In the genomic region with DNA sequence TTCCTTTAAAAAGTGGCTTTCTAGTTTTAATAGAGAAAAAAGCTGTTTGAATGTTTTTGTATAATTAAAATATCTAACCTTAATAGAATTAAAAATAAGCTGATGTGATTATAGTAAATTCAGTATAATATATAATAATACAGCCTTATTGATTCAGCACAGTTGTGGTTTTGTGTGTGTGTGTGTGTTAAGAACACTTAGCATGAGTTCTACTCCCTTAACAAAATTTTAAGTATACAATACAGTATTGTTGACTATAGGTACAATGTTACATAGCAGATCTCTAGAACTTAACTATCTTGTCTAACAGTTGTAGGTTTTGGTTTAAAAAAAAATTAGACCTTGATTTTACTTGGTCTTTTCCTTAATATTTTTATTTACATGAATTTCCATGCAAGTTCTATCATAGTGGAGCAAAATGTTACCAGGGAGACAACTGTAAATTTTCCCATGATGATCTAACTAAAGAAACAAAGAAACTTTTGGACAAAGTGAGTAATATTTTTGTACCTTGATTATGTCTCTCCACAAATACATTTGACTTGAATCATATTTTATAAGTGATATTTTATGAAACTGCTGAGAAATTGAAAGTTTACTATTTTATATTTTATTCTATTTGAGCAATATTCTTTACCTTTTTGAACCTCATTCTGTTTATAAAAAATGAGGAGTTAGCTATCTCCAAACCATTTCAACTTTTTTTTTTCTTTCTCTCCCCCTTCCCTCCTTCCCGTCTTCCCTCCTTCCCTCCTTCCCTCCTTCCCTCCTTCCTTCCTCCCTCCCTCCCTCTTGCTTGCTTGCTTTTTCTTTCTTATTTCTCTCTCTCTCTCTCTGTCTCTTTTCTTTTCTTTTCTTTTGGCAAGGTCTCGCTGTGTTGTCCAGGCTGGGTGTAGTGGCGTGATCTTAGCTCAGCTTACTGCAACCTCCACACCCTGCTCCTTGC, we compare ENCODE assay signal across 27 cellular contexts. TPM values are rescaled to one million over a fixed set of nuclear protein-coding genes. Genes with fewer than 3 reads are reported as not detected.
A peak's percentile ranks its signal among the peaks of the same experiment; 100 is the strongest.
DNase-seq lines count a peak whose midpoint lies in the region; ATAC-seq, FAIRE-seq and TF ChIP-seq lines count a peak whose summit lies in the region.
"Had no signal": no experiment of that assay in that cellular context is flagged by ENCODE, and none has a peak within 500 bp of the region (broad histone marks: within the 10 kb centered on the region; RNA-seq: fewer than 3 reads in every experiment).

No MANE protein-coding gene starts in this region.

- CTCF ChIA-PET in HEK293 (lab: Yijun Ruan, JAX), result interaction anchor here (0.6 to 0.7 kb wide), 4 partner anchors 11 to 1087 kb away, joined by 3 to 4 read pairs (median 3); no protein-coding TSS in a partner anchor
- CTCF ChIA-PET in K562 (lab: Yijun Ruan, JAX; ENCODE audit: low intra/inter-chr PET ratio), result no interaction called here

- no TSS peak for BruUV-seq in K562 (replicated peaks; lab: Mats Ljungman, UMichigan)

- in situ Hi-C loops in K562 (cut with MboI), result no loop called here

- H3K79me2 ChIP-seq in K562 (ENCODE audit: control insufficient read depth, insufficient read depth, low read length), result no peaks in the 10 kb centered on the region
- H3K79me2 ChIP-seq: parathyroid adenoma had no signal

- no peaks in the 10 kb centered on the region for H3K36me3 ChIP-seq in HEK293 (ENCODE audit: control insufficient read depth in 2 of 2, insufficient read depth in 1 of 2, low read length in 2 of 2)
- H3K36me3 ChIP-seq in K562 (ENCODE audit: control insufficient read depth, insufficient read depth, low read length), result no peaks in the 10 kb centered on the region

- H3K27me3 ChIP-seq in K562 (ENCODE audit: control insufficient read depth in 2 of 2, insufficient read depth in 2 of 2, low read length in 2 of 2), result no peaks in the 10 kb centered on the region
- H3K27me3 ChIP-seq: right atrium auricular region, tibial nerve had no signal

- H3K27ac ChIP-seq in HEK293 (ENCODE audit: extremely low read depth, low read depth, low read length), result no peak overlapping the region
- no peak overlapping the region for H3K27ac ChIP-seq in K562 (ENCODE audit: extremely low read depth, low read depth, low read length)
- H3K27ac ChIP-seq: parathyroid adenoma, PC-9, right atrium auricular region, tibial nerve had no signal

- H3K27ac Mint-ChIP-seq in osteocyte (ENCODE audit: unreplicated experiment) (peak overlapping the region; percentile 56), CD14-positive monocyte (no peak overlapping the region)
- H3K27ac Mint-ChIP-seq: activated CD4-positive, alpha-beta T cell treated with anti-CD3 and anti-CD28 coated beads for 36 hours; activated naive CD8-positive, alpha-beta T cell treated with anti-CD3 and anti-CD28 coated beads, Interleukin-2, amount 50 U/mL, for 24 hours; CD4-positive, CD25-positive, alpha-beta regulatory T cell had no signal

- H3K4me1 ChIP-seq in HEK293 (ENCODE audit: control insufficient read depth, insufficient read depth, low read length) (peaks cover 8% of the 10 kb centered on the region), K562 (replicated peaks in 1 of 2; ENCODE audit: control insufficient read depth in 2 of 2, insufficient read depth in 2 of 2, low read length in 2 of 2) (no peaks in the 10 kb centered on the region)
- H3K4me1 ChIP-seq: parathyroid adenoma, right atrium auricular region, tibial nerve had no signal

- intact Hi-C loops in K562 (cut with micrococcal nuclease), result no loop called here
- intact Hi-C loops in CD14-positive monocyte (cut with micrococcal nuclease), result no loop called here

- ATAC-seq in K562 (no peak), GM21423 (IDR thresholded peaks at IDR 0.05; ENCODE audit: unreplicated experiment) (no peak), GM21786 (IDR thresholded peaks at IDR 0.05; ENCODE audit: unreplicated experiment) (no peak)
- ATAC-seq: activated CD4-positive, alpha-beta T cell treated with anti-CD3 and anti-CD28 coated beads for 36 hours; activated naive CD8-positive, alpha-beta T cell treated with anti-CD3 and anti-CD28 coated beads, Interleukin-2, amount 50 U/mL, for 24 hours; HCT116; left lobe of liver; naive thymus-derived CD8-positive, alpha-beta T cell; stimulated activated naive CD8-positive, alpha-beta T cell treated with anti-CD3 and anti-CD28 coated beads, Interleukin-15, amount 100 ng/mL, for 72 hours had no signal

- TF ChIP-seq POLR2A in K562 (conservative IDR thresholded peaks at IDR 0.05), result no peak

- H3K4me3 ChIP-seq in HEK293 (ENCODE audit: low read depth, low read length) (no peak overlapping the region), K562 (no peak overlapping the region), fibroblast of the aortic adventitia (ENCODE audit: low read depth, low read length) (no peak overlapping the region)
- H3K4me3 ChIP-seq: PC-9, right atrium auricular region, tibial nerve had no signal

- H3K9me3 Mint-ChIP-seq in osteocyte (ENCODE audit: unreplicated experiment), result no peaks in the 10 kb centered on the region
- H3K9me3 Mint-ChIP-seq in CD14-positive monocyte, result peaks cover 0 to 2% (median 0%) of the 10 kb centered on the region in 7 donors
- H3K9me3 Mint-ChIP-seq: activated naive CD8-positive, alpha-beta T cell treated with anti-CD3 and anti-CD28 coated beads, Interleukin-2, amount 50 U/mL, for 24 hours; CD4-positive, CD25-positive, alpha-beta regulatory T cell; naive thymus-derived CD8-positive, alpha-beta T cell; stimulated activated naive CD8-positive, alpha-beta T cell treated with anti-CD3 and anti-CD28 coated beads, Interleukin-15, amount 100 ng/mL, for 72 hours had no signal

- H3K4me1 Mint-ChIP-seq in osteocyte (ENCODE audit: unreplicated experiment) (peaks cover 26% of the 10 kb centered on the region), CD14-positive monocyte (no peaks in the 10 kb centered on the region)
- H3K4me1 Mint-ChIP-seq: activated CD4-positive, alpha-beta T cell treated with anti-CD3 and anti-CD28 coated beads for 36 hours; activated naive CD8-positive, alpha-beta T cell treated with anti-CD3 and anti-CD28 coated beads, Interleukin-2, amount 50 U/mL, for 24 hours; CD4-positive, CD25-positive, alpha-beta regulatory T cell; naive thymus-derived CD8-positive, alpha-beta T cell; stimulated activated naive CD8-positive, alpha-beta T cell treated with anti-CD3 and anti-CD28 coated beads, Interleukin-15, amount 100 ng/mL, for 72 hours had no signal

- no peak for TF ChIP-seq EP300 in K562 (IDR thresholded peaks at IDR 0.05; ENCODE audit: low read length)

- no peak for TF ChIP-seq RAD21 in K562 (CRISPR knock-in tag; conservative IDR thresholded peaks at IDR 0.05 in 1 of 2, IDR thresholded peaks at IDR 0.05 in 1 of 2)

- H3K27me3 Mint-ChIP-seq in osteocyte (ENCODE audit: unreplicated experiment) (no peaks in the 10 kb centered on the region), CD14-positive monocyte (ENCODE audit: low read depth in 3 of 3) (no peaks in the 10 kb centered on the region)
- H3K27me3 Mint-ChIP-seq: activated CD4-positive, alpha-beta T cell treated with anti-CD3 and anti-CD28 coated beads for 36 hours; activated naive CD8-positive, alpha-beta T cell treated with anti-CD3 and anti-CD28 coated beads, Interleukin-2, amount 50 U/mL, for 24 hours; CD4-positive, CD25-positive, alpha-beta regulatory T cell; naive thymus-derived CD8-positive, alpha-beta T cell; stimulated activated naive CD8-positive, alpha-beta T cell treated with anti-CD3 and anti-CD28 coated beads, Interleukin-15, amount 100 ng/mL, for 72 hours had no signal

- no peak overlapping the region for H3K4me3 Mint-ChIP-seq in osteocyte (ENCODE audit: unreplicated experiment)
- H3K4me3 Mint-ChIP-seq in CD14-positive monocyte, result no peak overlapping the region
- H3K4me3 Mint-ChIP-seq: activated CD4-positive, alpha-beta T cell treated with anti-CD3 and anti-CD28 coated beads for 36 hours; activated naive CD8-positive, alpha-beta T cell treated with anti-CD3 and anti-CD28 coated beads, Interleukin-2, amount 50 U/mL, for 24 hours; CD4-positive, CD25-positive, alpha-beta regulatory T cell; naive thymus-derived CD8-positive, alpha-beta T cell; stimulated activated naive CD8-positive, alpha-beta T cell treated with anti-CD3 and anti-CD28 coated beads, Interleukin-15, amount 100 ng/mL, for 72 hours had no signal

- no peak for DNase-seq in K562 (ENCODE audit: extremely low read depth in 1 of 4, low spot score in 3 of 4)
- peak; percentile 58 for DNase-seq in fibroblast of the aortic adventitia (ENCODE audit: low read depth)
- DNase-seq in osteocyte (ENCODE audit: extremely low spot score, unreplicated experiment), result no peak
- DNase-seq in CD14-positive monocyte (ENCODE audit: low spot score), result no peak
- DNase-seq in NCI-H128 (lab: John Stamatoyannopoulos, UW; ENCODE audit: unreplicated experiment), result no peak
- DNase-seq: activated CD4-positive, alpha-beta T cell treated with anti-CD3 and anti-CD28 coated beads for 36 hours; activated gamma-delta T cell treated with Interleukin-2 at 50 U/mL for 16 hours; activated naive CD8-positive, alpha-beta T cell treated with anti-CD3 and anti-CD28 coated beads, Interleukin-2, amount 50 U/mL, for 24 hours; CD4-positive, CD25-positive, alpha-beta regulatory T cell; KBM-7; midbrain; naive thymus-derived CD8-positive, alpha-beta T cell; NCI-H1436 treated with DMSO at 0.1 percent for 48 hours; NCI-H2107; NCI-H524; NK-92 treated with Interleukin-12 subunit alpha and Interleukin-12 subunit beta, amount 100 ng/mL, for 24 hours; PC-9; stimulated activated naive CD8-positive, alpha-beta T cell treated with anti-CD3 and anti-CD28 coated beads, Interleukin-15, amount 100 ng/mL, for 72 hours; T-helper 1 cell had no signal

- WGBS in K562 (ENCODE audit: insufficient coverage, low coverage, missing lambda C conversion rate), result 22% methylated on average over 1 of the region's 3 CpGs

- H3K9ac ChIP-seq in K562 (ENCODE audit: insufficient read depth in 1 of 2, low read depth in 2 of 2, low read length in 2 of 2), result no peak overlapping the region
- H3K9ac ChIP-seq: parathyroid adenoma had no signal

- TF ChIP-seq CTCF in HEK293 (tag by site-specific recombination; IDR thresholded peaks at IDR 0.05) (no peak), K562 (IDR thresholded peaks at IDR 0.05 in 2 of 3, conservative IDR thresholded peaks at IDR 0.05 in 1 of 3; ENCODE audit: insufficient read depth in 2 of 3, low read depth in 1 of 3, low read length in 3 of 3) (no peak), fibroblast of the aortic adventitia (IDR thresholded peaks at IDR 0.05; ENCODE audit: insufficient read depth, low read length) (no peak), osteocyte (IDR thresholded peaks at IDR 0.05) (no peak), CD14-positive monocyte (IDR thresholded peaks at IDR 0.05) (no peak)

- POLR2A ChIA-PET in HEK293 (lab: Yijun Ruan, JAX) (no interaction called here), K562 (lab: Yijun Ruan, JAX) (interaction anchor here (0.6 to 1.4 kb wide), 3 partner anchors 7 to 709 kb away, joined by 3 read pairs; no protein-coding TSS in a partner anchor)

- peaks cover 21% of the 10 kb centered on the region for H3K36me3 Mint-ChIP-seq in osteocyte (ENCODE audit: unreplicated experiment)
- peaks cover 37 to 49% of the 10 kb centered on the region in 2 donors for H3K36me3 Mint-ChIP-seq in CD14-positive monocyte

- H3K9me3 ChIP-seq in HEK293 (ENCODE audit: control insufficient read depth, insufficient read depth, low read depth, low read length), result no peaks in the 10 kb centered on the region
- no peaks in the 10 kb centered on the region for H3K9me3 ChIP-seq in K562 (replicated peaks; ENCODE audit: control insufficient read depth, insufficient read depth, low read depth, low read length)
- H3K9me3 ChIP-seq: right atrium auricular region, tibial nerve had no signal

- H2AFZ ChIP-seq in K562 (ENCODE audit: low read depth, low read length), result no peak overlapping the region
- H2AFZ ChIP-seq: parathyroid adenoma, PC-9 had no signal

- no peak for FAIRE-seq in K562 (lab: Jason Lieb, UNC)

- H4K20me1 ChIP-seq in K562 (replicated peaks; ENCODE audit: control insufficient read depth, insufficient read depth, low read length), result no peaks in the 10 kb centered on the region

- no peaks in the 10 kb centered on the region for H3K9me1 ChIP-seq in K562 (ENCODE audit: control insufficient read depth, insufficient read depth, low read length)

- no peak overlapping the region for H3K4me2 ChIP-seq in K562 (ENCODE audit: insufficient read depth, low read length)
- H3K4me2 ChIP-seq: PC-9 had no signal

RNA-seq across cellular contexts. Expression of a gene that starts 46.3 kb away (rescaled TPM):
- total RNA-seq in K562 (2011; cell fraction: chromatin; rRNA removed; ENCODE audit: low replicate concordance), result 2.2 and 7.9 TPM in 2 replicates
- 1.0 and 1.4 TPM in 2 replicates for total RNA-seq in K562 (2011; cell fraction: nucleolus; rRNA removed)
- total RNA-seq in K562 (2011; cell fraction: nucleoplasm; rRNA removed), result 3.1 and 3.6 TPM in 2 replicates
- total RNA-seq in K562 (2014; rRNA removed) (1.3 and 1.6 TPM in 2 replicates), K562 (2014; rRNA removed; fragmentation: Illumina TruSeq; extraction: Trizol) (1.9 and 4.2 TPM in 2 replicates), K562 (2015; rRNA removed; fragmentation: Illumina TruSeq; extraction: Trizol) (1.5 and 1.9 TPM in 2 replicates), K562 (2021) (1.9 and 2.6 TPM in 2 replicates), fibroblast of the aortic adventitia (ENCODE audit: low replicate concordance) (2.9 and 7.5 TPM in 2 replicates), osteocyte (7.3 and 8.2 TPM in 2 replicates)
- polyA plus RNA-seq in K562 (2011; rRNA removed) (1.5 and 2.5 TPM in 2 replicates), K562 (2014; fragmentation: Illumina TruSeq; extraction: Trizol) (1.2 and 2.1 TPM in 2 replicates), K562 (2014; fragmentation: Nextera tagmentation; extraction: Ambion mirVana) (under 1 TPM; 0.45 to 0.53 TPM), K562 (2014; rRNA removed) (1.7 and 2.5 TPM in 2 replicates), CD14-positive monocyte (1 to 10 TPM; 2.4 to 2.5 TPM)
- 0.37 and 1.2 TPM in 2 replicates for polyA plus RNA-seq in K562 (2011; cell fraction: cytosol; rRNA removed)
- 2.2 and 3.8 TPM in 2 replicates for polyA plus RNA-seq in K562 (2011; cell fraction: nucleus; rRNA removed)
- 1.8 and 2.0 TPM in 2 replicates for polyA plus RNA-seq in K562 (2012)
- 1.6 and 4.5 TPM in 2 replicates for polyA minus RNA-seq in K562 (2011; rRNA and poly(A)+ RNA removed)
- polyA minus RNA-seq in K562 (2011; cell fraction: cytosol; rRNA and poly(A)+ RNA removed), result 0.76 and 2.0 TPM in 2 replicates
- polyA minus RNA-seq in K562 (2011; cell fraction: nucleus; rRNA and poly(A)+ RNA removed), result 1.1 and 3.6 TPM in 2 replicates
